In the genomic region with DNA sequence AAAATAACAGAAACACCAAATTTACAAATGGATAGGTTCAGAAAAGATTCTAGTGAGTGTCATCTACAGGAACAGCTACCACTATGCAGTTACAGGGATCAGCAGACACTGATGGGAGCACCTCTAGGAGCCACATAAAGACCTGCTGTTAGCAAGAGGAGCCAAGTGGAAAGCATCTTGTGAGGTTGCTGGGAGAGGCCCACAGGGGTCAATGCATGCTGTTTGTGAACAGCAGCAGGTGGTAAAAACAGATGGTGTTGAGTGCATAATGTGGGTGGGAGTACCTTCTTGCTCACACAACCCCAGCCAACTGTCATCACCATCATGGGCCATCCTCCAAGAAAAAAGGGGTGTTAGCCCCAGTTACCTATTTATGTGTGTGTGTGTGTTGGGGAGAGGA, we compare ENCODE assay signal across 1 cellular context.
A peak's percentile ranks its signal among the peaks of the same experiment; 100 is the strongest.
TF ChIP-seq lines count a peak whose summit lies in the region.

No MANE protein-coding gene starts in this region.

TF ChIP-seq in H1, 55 proteins besides CTCF, POLR2A, EP300 and RAD21:
- TF ChIP-seq SP1 (IDR thresholded peaks at IDR 0.05; ENCODE audit: low read depth, low read length) = no peak
- peak; percentile 51; the same call in 1 of the 2 replicates for TF ChIP-seq TCF12 (IDR thresholded peaks at IDR 0.05; ENCODE audit: low read depth, low read length)
- TF ChIP-seq RNF2 (IDR thresholded peaks at IDR 0.05; ENCODE audit: borderline replicate concordance, low read depth, low read length, missing control alignments, poor library complexity, severe bottlenecking) = no peak
